14 cellular contexts compared by ENCODE assay signal in genomic region chr20:32281711-32282110, GRCh38. TPM values are rescaled to one million over a fixed set of nuclear protein-coding genes. Genes with fewer than 3 reads are reported as not detected.
DNase-seq lines count a peak whose midpoint lies in the region; ATAC-seq and TF ChIP-seq lines count a peak whose summit lies in the region.
"Had no signal": no experiment of that assay in that cellular context is flagged by ENCODE, and none has a peak within 500 bp of the region (broad histone marks: within the 10 kb centered on the region; RNA-seq: fewer than 3 reads in every experiment).

No MANE protein-coding gene starts in this region.

- H3K4me1 Mint-ChIP-seq in CD4-positive, alpha-beta T cell (ENCODE audit: low read depth), result peaks cover 63% of the 10 kb centered on the region
- peaks cover 50% of the 10 kb centered on the region for H3K4me1 Mint-ChIP-seq in T-helper 17 cell

- peak; percentile 36 to 51 for DNase-seq in activated CD4-positive, alpha-beta T cell treated with anti-CD3 and anti-CD28 coated beads, Interleukin-2, amount 50 U/mL, for 48 hours
- DNase-seq in activated CD4-positive, alpha-beta T cell treated with anti-CD3 and anti-CD28 coated beads, Interleukin-2, amount 50 U/mL, for 1 hour, result no peak
- no peak for DNase-seq in CD4-positive, alpha-beta T cell
- no peak for DNase-seq in T-helper 17 cell
- DNase-seq in NCI-H510A (lab: John Stamatoyannopoulos, UW), result no peak
- DNase-seq: endodermal cell, HCEC 1CT, KG1, psoas muscle, uterus had no signal

- CTCF ChIA-PET in CD4-positive, alpha-beta T cell (lab: Charles Lee), result no interaction called here

- POLR2A ChIA-PET in CD4-positive, alpha-beta T cell (lab: Charles Lee), result no interaction called here

- no peak overlapping the region for H3K27ac ChIP-seq in CD4-positive, alpha-beta T cell (ENCODE audit: low read depth, low read length)
- peak overlapping the region; percentile 24 for H3K27ac ChIP-seq in cingulate gyrus (ENCODE audit: low read depth, low read length)
- H3K27ac ChIP-seq: uterus had no signal

- H3K9me3 Mint-ChIP-seq in CD4-positive, alpha-beta T cell, result no peaks in the 10 kb centered on the region
- H3K9me3 Mint-ChIP-seq: endodermal cell, nephron had no signal

- peaks cover 11% of the 10 kb centered on the region for H3K36me3 Mint-ChIP-seq in CD4-positive, alpha-beta T cell (ENCODE audit: low read depth)
- H3K36me3 Mint-ChIP-seq in T-helper 17 cell (ENCODE audit: low read depth), result peaks cover 7% of the 10 kb centered on the region

- H3K27me3 ChIP-seq in CD4-positive, alpha-beta T cell (ENCODE audit: control insufficient read depth, insufficient read depth, low read length), result no peaks in the 10 kb centered on the region
- H3K27me3 ChIP-seq: uterus had no signal

- H3K9me3 ChIP-seq in CD4-positive, alpha-beta T cell (ENCODE audit: control insufficient read depth, low read length), result no peaks in the 10 kb centered on the region
- H3K9me3 ChIP-seq in T-helper 17 cell (ENCODE audit: control insufficient read depth, low read length, poor library complexity, severe bottlenecking), result no peaks in the 10 kb centered on the region
- H3K9me3 ChIP-seq: psoas muscle, uterus had no signal

- H3K4me3 Mint-ChIP-seq in CD4-positive, alpha-beta T cell, result no peak overlapping the region
- H3K4me3 Mint-ChIP-seq in T-helper 17 cell, result no peak overlapping the region
- H3K4me3 Mint-ChIP-seq: endodermal cell had no signal

- H3K27me3 Mint-ChIP-seq in CD4-positive, alpha-beta T cell, result no peaks in the 10 kb centered on the region
- no peaks in the 10 kb centered on the region for H3K27me3 Mint-ChIP-seq in T-helper 17 cell

- no peak for ATAC-seq in CD4-positive, alpha-beta T cell (ENCODE audit: poor library complexity)
- ATAC-seq in T-helper 17 cell (no peak), GM18868 (IDR thresholded peaks at IDR 0.05; ENCODE audit: unreplicated experiment) (no peak), GM21528 (IDR thresholded peaks at IDR 0.05; ENCODE audit: low FRiP score, unreplicated experiment) (no peak)

- peak overlapping the region; percentile 14 for H3K27ac Mint-ChIP-seq in CD4-positive, alpha-beta T cell
- H3K27ac Mint-ChIP-seq in T-helper 17 cell, result peak overlapping the region; percentile 64
- H3K27ac Mint-ChIP-seq: endodermal cell had no signal

- no peak for TF ChIP-seq CTCF in CD4-positive, alpha-beta T cell (IDR thresholded peaks at IDR 0.05)

- intact Hi-C loops in CD4-positive, alpha-beta T cell (cut with DNase I, micrococcal nuclease), result loop anchor here (5.0 to 10.0 kb wide), 2 partner anchors 73 to 201 kb away; partner anchors contain the start of gene ASXL1 (in 1 of the 2)

RNA-seq across cellular contexts. Expression of gene KIF3B, which starts 4.3 kb away (rescaled TPM):
- 1 to 10 TPM; 7.3 TPM for total RNA-seq in CD4-positive, alpha-beta T cell
- 10 to 100 TPM; 13.4 to 14.4 TPM for total RNA-seq in T-helper 17 cell

Comparison
In these comparisons a context has a peak if more than half of its experiments do, and no peak if none do; other contexts are left out.
1. DNase-seq: peak in activated CD4-positive, alpha-beta T cell treated with anti-CD3 and anti-CD28 coated beads, Interleukin-2, amount 50 U/mL, for 48 hours (2 of 2); none in activated CD4-positive, alpha-beta T cell treated with anti-CD3 and anti-CD28 coated beads, Interleukin-2, amount 50 U/mL, for 1 hour (single experiment), CD4-positive, alpha-beta T cell (0 of 10), T-helper 17 cell (0 of 3) and NCI-H510A (single experiment).